ENCODE assay signal across 17 cellular contexts in the genomic region with DNA sequence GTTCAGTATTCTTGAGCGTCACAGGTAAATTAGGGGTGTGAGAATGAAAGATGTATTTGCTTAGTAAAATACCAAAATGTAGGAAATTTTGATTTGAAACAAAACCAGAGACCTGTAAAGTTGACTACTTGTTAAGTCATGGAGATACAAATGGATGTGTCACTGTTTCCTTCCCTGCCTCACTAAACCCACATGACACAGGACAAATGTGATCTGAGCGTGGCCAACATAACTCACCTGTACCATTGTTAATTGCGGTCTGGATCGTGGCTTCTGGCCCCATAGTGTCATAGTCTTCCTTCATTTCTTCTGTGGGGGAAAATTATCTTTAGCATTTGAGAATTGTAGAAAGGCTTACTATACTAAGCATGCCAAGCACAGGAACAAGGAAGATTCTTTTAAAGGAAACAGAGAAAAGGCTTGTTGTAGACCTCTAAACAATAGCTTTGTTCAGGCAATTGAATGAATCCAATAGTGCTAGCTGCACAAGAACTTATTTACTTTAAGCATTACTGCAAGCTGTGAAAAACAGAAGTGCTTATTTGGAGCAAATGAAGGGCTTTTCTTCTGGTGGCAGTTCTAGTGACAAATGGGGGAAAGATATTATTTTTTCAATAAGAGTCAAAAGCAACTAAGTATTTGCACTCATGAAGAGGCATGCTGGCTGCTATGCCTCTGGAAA.
A peak's percentile ranks its signal among the peaks of the same experiment; 100 is the strongest.
DNase-seq lines count a peak whose midpoint lies in the region; ATAC-seq, FAIRE-seq and TF ChIP-seq lines count a peak whose summit lies in the region.
"Had no signal": no experiment of that assay in that cellular context is flagged by ENCODE, and none has a peak within 500 bp of the region (broad histone marks: within the 10 kb centered on the region; RNA-seq: fewer than 3 reads in every experiment).

No MANE protein-coding gene starts in this region.

- 84 to 89% (median 86%) methylated on average over 4 of the region's 4 CpGs for WGBS in psoas muscle, 3 donors

- H3K9me3 Mint-ChIP-seq in effector memory CD8-positive, alpha-beta T cell, result no peaks in the 10 kb centered on the region
- H3K9me3 Mint-ChIP-seq: activated T-cell treated with anti-CD3 and anti-CD28 coated beads, Interleukin-2, amount 50 U/mL, for 4 hours; natural killer cell had no signal

- intact Hi-C loops in psoas muscle (cut with DNase I) (no loop called here), kidney (cut with DNase I) (no loop called here)

- H3K27ac Mint-ChIP-seq in effector memory CD8-positive, alpha-beta T cell, result peak overlapping the region in 1 of 2 donors; percentile 44

- no peaks in the 10 kb centered on the region for H3K9me3 ChIP-seq in psoas muscle
- H3K9me3 ChIP-seq in kidney (ENCODE audit: control insufficient read depth in 1 of 2, low read length in 2 of 2), result no peaks in the 10 kb centered on the region
- H3K9me3 ChIP-seq: BLaER1 had no signal

- peak overlapping the region; percentile 82 for H3K27ac ChIP-seq in cingulate gyrus (ENCODE audit: low read depth, low read length)
- peak overlapping the region; percentile 0 for H3K27ac ChIP-seq in psoas muscle
- no peak overlapping the region for H3K27ac ChIP-seq in kidney (ENCODE audit: low read depth in 2 of 2, low read length in 2 of 2)
- H3K27ac ChIP-seq: BLaER1 had no signal

- no peak overlapping the region for H3K4me3 ChIP-seq in psoas muscle
- no peak overlapping the region for H3K4me3 ChIP-seq in kidney (ENCODE audit: low read length in 2 of 2)
- H3K4me3 ChIP-seq: BLaER1, skin epidermis had no signal

- H3K36me3 Mint-ChIP-seq in effector memory CD8-positive, alpha-beta T cell (ENCODE audit: insufficient read depth), result peaks cover 41% of the 10 kb centered on the region

- no peak overlapping the region for H3K4me3 Mint-ChIP-seq in effector memory CD8-positive, alpha-beta T cell
- H3K4me3 Mint-ChIP-seq: activated T-cell treated with anti-CD3 and anti-CD28 coated beads, Interleukin-2, amount 50 U/mL, for 4 hours had no signal

- ATAC-seq in psoas muscle, result no peak
- ATAC-seq in effector memory CD8-positive, alpha-beta T cell (replicated peaks), result no peak

- H3K4me1 ChIP-seq in psoas muscle (peaks cover 18% of the 10 kb centered on the region), kidney (ENCODE audit: control insufficient read depth in 1 of 2, insufficient read depth in 1 of 2, low read depth in 1 of 2, low read length in 2 of 2) (peaks cover 0 to 3% of the 10 kb centered on the region in 2 donors)

- peaks cover 11 to 45% of the 10 kb centered on the region in 2 donors for H3K4me1 Mint-ChIP-seq in effector memory CD8-positive, alpha-beta T cell (ENCODE audit: low read depth in 2 of 2)

- no peaks in the 10 kb centered on the region for H3K27me3 ChIP-seq in psoas muscle (ENCODE audit: insufficient read depth in 3 of 3, low read length in 2 of 3)
- H3K27me3 ChIP-seq: BLaER1 had no signal

- TF ChIP-seq CTCF in psoas muscle (IDR thresholded peaks at IDR 0.05), result no peak
- TF ChIP-seq CTCF in kidney (IDR thresholded peaks at IDR 0.05; ENCODE audit: borderline replicate concordance, extremely low read depth, insufficient read depth), result no peak

- H3K9ac ChIP-seq in kidney (ENCODE audit: low read length in 2 of 2), result no peak overlapping the region
- H3K9ac ChIP-seq: BLaER1 had no signal

- H3K36me3 ChIP-seq in psoas muscle (ENCODE audit: insufficient read depth in 1 of 2, low read depth in 1 of 2), result peaks cover 0 to 41% of the 10 kb centered on the region in 2 donors
- peaks cover 3% of the 10 kb centered on the region in 2 donors for H3K36me3 ChIP-seq in kidney (ENCODE audit: control insufficient read depth in 1 of 2, insufficient read depth in 2 of 2, low read length in 2 of 2)

- FAIRE-seq in kidney (lab: Jason Lieb, UNC), result no peak
- FAIRE-seq: keratinocyte had no signal

- DNase-seq in stimulated activated CD4-positive, alpha-beta T cell treated with anti-CD3 and anti-CD28 coated beads, Interleukin-15, amount 100 ng/mL, for 24 hours, result peak; percentile 37
- DNase-seq in stimulated activated CD4-positive, alpha-beta T cell treated with anti-CD3 and anti-CD28 coated beads, Interleukin-2, amount 100 ng/mL, for 48 hours, result no peak
- DNase-seq in psoas muscle (no peak), NCI-H2107 treated with DMSO at 0.1 percent for 48 hours (lab: John Stamatoyannopoulos, UW; ENCODE audit: unreplicated experiment) (no peak), kidney (no peak)
- DNase-seq in effector memory CD8-positive, alpha-beta T cell, result no peak
- DNase-seq in activated CD4-positive, CD25-positive, alpha-beta regulatory T cell treated with anti-CD3 and anti-CD28 coated beads, Interleukin-2, amount 50 U/mL, for 72 hours, result no peak
- DNase-seq: activated T-cell treated with anti-CD3 and anti-CD28 coated beads, Interleukin-2, amount 50 U/mL, for 4 hours; DMS79; KBM-7; natural killer cell; NCI-H146; NCI-H69 had no signal

- no peaks in the 10 kb centered on the region for H3K27me3 Mint-ChIP-seq in effector memory CD8-positive, alpha-beta T cell

Comparison
In these comparisons a context has a peak if more than half of its experiments do, and no peak if none do; other contexts are left out.
1. H3K27ac ChIP-seq: peak in cingulate gyrus (single experiment) and psoas muscle (single experiment); none in kidney (0 of 2).